Comparison of ENCODE assay signal across 7 cellular contexts in genomic region chr3:40310690-40311089, GRCh38.
DNase-seq lines count a peak whose midpoint lies in the region; TF ChIP-seq lines count a peak whose summit lies in the region.

No MANE protein-coding gene starts in this region.

- no peak overlapping the region; the same call in 1 of the 2 replicates for H3K27ac ChIP-seq in HEK293 (ENCODE audit: extremely low read depth, low read depth, low read length)

- H3K36me3 ChIP-seq in HEK293 (ENCODE audit: control insufficient read depth in 2 of 2, insufficient read depth in 1 of 2, low read length in 2 of 2) = peaks cover 0 to 40% of the 10 kb centered on the region in 2 experiments; a peak in 1 of 3 replicates

- H3K4me3 ChIP-seq in HEK293 (ENCODE audit: low read depth, low read length) = peak overlapping the region; percentile 94

- no peaks in the 10 kb centered on the region for H3K9me3 ChIP-seq in HEK293 (ENCODE audit: control insufficient read depth, insufficient read depth, low read depth, low read length)

- peak overlapping the region; percentile 96 for H3K27ac Mint-ChIP-seq in T-helper 2 cell treated with Interferon-gamma antibody and Interleukin-4, amounts not matched to agents 5 μg/mL and 100 μg/mL, for 36 hours

- no peaks in the 10 kb centered on the region for H3K4me1 ChIP-seq in HEK293 (ENCODE audit: control insufficient read depth, insufficient read depth, low read length)

- no peak for DNase-seq in T-helper 2 cell treated with Interferon-gamma antibody and Interleukin-4, amounts not matched to agents 5 μg/mL and 100 μg/mL, for 36 hours (ENCODE audit: low spot score)
- peak; percentile 32 for DNase-seq in fibroblast of the conjunctiva (ENCODE audit: low read depth)
- DNase-seq in retina = peak; percentile 28
- no peak for DNase-seq in NCI-H2196 (lab: John Stamatoyannopoulos, UW; ENCODE audit: unreplicated experiment)
- no peak for DNase-seq in activated CD8-positive, alpha-beta memory T cell treated with anti-CD3 and anti-CD28 coated beads, Interleukin-2, amount 50 U/mL, for 48 hours
- DNase-seq in amniotic stem cell (lab: John Stamatoyannopoulos, UW) = no peak

- peak overlapping the region; percentile 99 for H3K4me3 Mint-ChIP-seq in T-helper 2 cell treated with Interferon-gamma antibody and Interleukin-4, amounts not matched to agents 5 μg/mL and 100 μg/mL, for 36 hours

- H3K4me1 Mint-ChIP-seq in T-helper 2 cell treated with Interferon-gamma antibody and Interleukin-4, amounts not matched to agents 5 μg/mL and 100 μg/mL, for 36 hours (ENCODE audit: low read depth) = peaks cover 15% of the 10 kb centered on the region

- H3K27me3 Mint-ChIP-seq in T-helper 2 cell treated with Interferon-gamma antibody and Interleukin-4, amounts not matched to agents 5 μg/mL and 100 μg/mL, for 36 hours (ENCODE audit: low read depth) = no peaks in the 10 kb centered on the region

- CTCF ChIA-PET in HEK293 (lab: Yijun Ruan, JAX) = interaction anchor here (0.6 to 1.6 kb wide), 5 partner anchors 39 to 1012 kb away, joined by 3 to 8 read pairs (median 3); no protein-coding TSS in a partner anchor

- H3K9me3 Mint-ChIP-seq in T-helper 2 cell treated with Interferon-gamma antibody and Interleukin-4, amounts not matched to agents 5 μg/mL and 100 μg/mL, for 36 hours = no peaks in the 10 kb centered on the region

- no peak for TF ChIP-seq CTCF in HEK293 (tag by site-specific recombination; IDR thresholded peaks at IDR 0.05)

- POLR2A ChIA-PET in HEK293 (lab: Yijun Ruan, JAX) = no interaction called here

- H3K36me3 Mint-ChIP-seq in T-helper 2 cell treated with Interferon-gamma antibody and Interleukin-4, amounts not matched to agents 5 μg/mL and 100 μg/mL, for 36 hours (ENCODE audit: low read depth) = peaks cover 31% of the 10 kb centered on the region

TF ChIP-seq in HEK293, 187 proteins besides CTCF, POLR2A, EP300 and RAD21:
- TF ChIP-seq YY2 (tag by site-specific recombination; IDR thresholded peaks at IDR 0.05) = no peak
- no peak for TF ChIP-seq KLF8 (tag by site-specific recombination; IDR thresholded peaks at IDR 0.05)
- TF ChIP-seq ZNF23 (tag by site-specific recombination; IDR thresholded peaks at IDR 0.05; ENCODE audit: borderline replicate concordance) = no peak
- TF ChIP-seq ZNF670 (tag by site-specific recombination; IDR thresholded peaks at IDR 0.05; ENCODE audit: low read depth) = no peak
- no peak for TF ChIP-seq ZNF747 (tag by site-specific recombination; IDR thresholded peaks at IDR 0.05)
- TF ChIP-seq ZNF221 (tag by site-specific recombination; IDR thresholded peaks at IDR 0.05; ENCODE audit: borderline replicate concordance) = no peak
- no peak for TF ChIP-seq ZNF654 (tag by site-specific recombination; IDR thresholded peaks at IDR 0.05; ENCODE audit: low read depth)
- no peak for TF ChIP-seq KLF17 (tag by site-specific recombination; IDR thresholded peaks at IDR 0.05)
- no peak for TF ChIP-seq ZNF398 (tag by site-specific recombination; IDR thresholded peaks at IDR 0.05)
- TF ChIP-seq ZNF24 (tag by site-specific recombination; IDR thresholded peaks at IDR 0.05) = no peak
- no peak for TF ChIP-seq ZNF16 (tag by site-specific recombination; IDR thresholded peaks at IDR 0.05; ENCODE audit: low read depth)
- no peak for TF ChIP-seq PBX3 (CRISPR knock-in tag; IDR thresholded peaks at IDR 0.05)
- no peak for TF ChIP-seq ZNF248 (tag by site-specific recombination; IDR thresholded peaks at IDR 0.05)
- TF ChIP-seq KLF9 (tag by site-specific recombination; IDR thresholded peaks at IDR 0.05; ENCODE audit: low read depth) = no peak

Comparison
In these comparisons a context has a peak if more than half of its experiments do, and no peak if none do; other contexts are left out.
1. DNase-seq: peak in fibroblast of the conjunctiva (single experiment) and retina (single experiment); none in T-helper 2 cell treated with Interferon-gamma antibody and Interleukin-4, amounts not matched to agents 5 μg/mL and 100 μg/mL, for 36 hours (single experiment), NCI-H2196 (single experiment), activated CD8-positive, alpha-beta memory T cell treated with anti-CD3 and anti-CD28 coated beads, Interleukin-2, amount 50 U/mL, for 48 hours (single experiment) and amniotic stem cell (single experiment).